8 cellular contexts compared by ENCODE assay signal in genomic region chr17:48555616-48556533, GRCh38. TPM values are rescaled to one million over a fixed set of nuclear protein-coding genes. Genes with fewer than 3 reads are reported as not detected.
A peak's percentile ranks its signal among the peaks of the same experiment; 100 is the strongest.
DNase-seq lines count a peak whose midpoint lies in the region; ATAC-seq, FAIRE-seq and TF ChIP-seq lines count a peak whose summit lies in the region.

No MANE protein-coding gene starts in this region.

- TF ChIP-seq POLR2A in lower leg skin (IDR thresholded peaks at IDR 0.05): no peak
- TF ChIP-seq POLR2A in H54 (IDR thresholded peaks at IDR 0.05; ENCODE audit: low read depth, low read length): no peak

- H3K4me1 Mint-ChIP-seq in MCF 10A (ENCODE audit: insufficient read depth, unreplicated experiment): peaks cover 17% of the 10 kb centered on the region

- POLR2A ChIA-PET in MCF 10A (lab: Yijun Ruan, JAX): interaction anchor here (0.6 to 1.5 kb wide), 2 partner anchors 12 to 308 kb away, joined by 3 to 4 read pairs; no protein-coding TSS in a partner anchor

- H3K4me3 ChIP-seq in muscle layer of colon (ENCODE audit: low read depth in 1 of 2, low read length in 2 of 2) (peak overlapping the region; percentile 11 to 73), lower leg skin (ENCODE audit: low read depth, poor library complexity, severe bottlenecking) (no peak overlapping the region)

- CTCF ChIA-PET in MCF 10A (lab: Yijun Ruan, JAX): interaction anchor here (0.5 to 0.7 kb wide), 3 partner anchors 28 to 147 kb away, joined by 3 to 5 read pairs (median 4); no protein-coding TSS in a partner anchor

- no peak overlapping the region for H3K27ac Mint-ChIP-seq in MCF 10A (ENCODE audit: low read depth, unreplicated experiment)

- no peaks in the 10 kb centered on the region for H3K36me3 ChIP-seq in muscle layer of colon (ENCODE audit: insufficient read depth, low read length)

- H3K27me3 Mint-ChIP-seq in MCF 10A (ENCODE audit: insufficient read depth, unreplicated experiment): peaks cover 13% of the 10 kb centered on the region

- TF ChIP-seq CTCF in MCF 10A (IDR thresholded peaks at IDR 0.05; ENCODE audit: unreplicated experiment): no peak
- TF ChIP-seq CTCF in lower leg skin (IDR thresholded peaks at IDR 0.05): no peak

- no peaks in the 10 kb centered on the region for H3K9me3 Mint-ChIP-seq in MCF 10A (ENCODE audit: unreplicated experiment)

- no peaks in the 10 kb centered on the region for H3K9me3 ChIP-seq in muscle layer of colon (ENCODE audit: low read length)

- FAIRE-seq in H54 (lab: Jason Lieb, UNC): no peak

- H3K27me3 ChIP-seq in muscle layer of colon (ENCODE audit: control insufficient read depth in 1 of 2, insufficient read depth in 2 of 2, low read length in 2 of 2): no peaks in the 10 kb centered on the region

- no TSS peak for BruUV-seq in MCF 10A (replicated peaks; lab: Mats Ljungman, UMichigan)

- H3K4me3 Mint-ChIP-seq in MCF 10A (ENCODE audit: unreplicated experiment): peak overlapping the region; percentile 58

- peak overlapping the region; percentile 50 for H3K9ac ChIP-seq in muscle layer of colon (ENCODE audit: low read length)

- peak; percentile 33 for DNase-seq in AG08395 (ENCODE audit: low spot score)
- peak; percentile 62 for DNase-seq in NCI-H1105 treated with DMSO at 0.1 percent for 48 hours (lab: John Stamatoyannopoulos, UW)
- no peak for DNase-seq in MCF 10A (ENCODE audit: unreplicated experiment)
- no peak for DNase-seq in lower leg skin (ENCODE audit: low spot score in 2 of 2)
- DNase-seq in H54 (ENCODE audit: insufficient read length, low spot score): no peak

- 24 to 28% methylated on average over 29 to 31 of the region's 31 CpGs for WGBS in lower leg skin, 2 donors

- intact Hi-C loops in MCF 10A (cut with micrococcal nuclease): no loop called here
- intact Hi-C loops in lower leg skin (cut with DNase I; ENCODE audit: low total_unique reads): no loop called here

- H3K36me3 Mint-ChIP-seq in MCF 10A (ENCODE audit: insufficient read depth, unreplicated experiment): no peaks in the 10 kb centered on the region

- H3K4me1 ChIP-seq in muscle layer of colon (ENCODE audit: insufficient read depth, low read length): peaks cover 77% of the 10 kb centered on the region

- ATAC-seq in HG02678 (IDR thresholded peaks at IDR 0.05; ENCODE audit: unreplicated experiment) (no peak), HG02571 (IDR thresholded peaks at IDR 0.05; ENCODE audit: unreplicated experiment) (no peak)

- H3K27ac ChIP-seq in muscle layer of colon (ENCODE audit: low read depth, low read length): peak overlapping the region; percentile 99

RNA-seq across cellular contexts. Expression of gene HOXB2, which starts 11.0 kb away (rescaled TPM):
- total RNA-seq in MCF 10A (2022) (3.0 and 4.8 TPM in 2 replicates), lower leg skin (10 to 100 TPM in 3 of 4 donors, 1 to 10 TPM in 1; 5.8 to 34.9 (median 20.9) TPM)

RNA-seq across cellular contexts. Expression of gene HOXB4, which starts 22.3 kb away (rescaled TPM):
- total RNA-seq in MCF 10A (2022) (0.21 and 0.44 TPM in 2 replicates), lower leg skin (1 to 10 TPM in 2 of 4 donors, under 1 TPM in 2; 0.42 to 2.9 (median 1.4) TPM)

RNA-seq across cellular contexts. Expression of gene HOXB1, which starts 25.1 kb away (rescaled TPM):
- total RNA-seq in MCF 10A (2022) (not detected in 2 replicates), lower leg skin (under 1 TPM in 2 of 4 donors, not detected in 2; 0.19 to 0.52 TPM)

RNA-seq across cellular contexts. Expression of gene HOXB3, which starts 34.2 kb away (rescaled TPM):
- 0.79 and 0.88 TPM in 2 replicates for total RNA-seq in MCF 10A (2022)
- total RNA-seq in lower leg skin: 10 to 100 TPM in 1 of 4 donors, 1 to 10 TPM in 2, under 1 TPM in 1; 0.97 to 14.1 (median 3.9) TPM

RNA-seq across cellular contexts. Expression of gene HOXB5, which starts 37.7 kb away (rescaled TPM):
- total RNA-seq in MCF 10A (2022): not detected in 2 replicates
- total RNA-seq in lower leg skin: under 1 TPM in 2 of 4 donors, not detected in 2; 0.15 to 0.55 TPM

Comparison
In these comparisons a context has a peak if more than half of its experiments do, and no peak if none do; other contexts are left out.
1. DNase-seq: peak in AG08395 (single experiment) and NCI-H1105 treated with DMSO at 0.1 percent for 48 hours (single experiment); none in MCF 10A (single experiment), lower leg skin (0 of 2) and H54 (single experiment).